In genomic region chr3:30199855-30200254, GRCh38 we compare ENCODE assay signal across 7 cellular contexts.
"Had no signal": no experiment of that assay in that cellular context is flagged by ENCODE, and none has a peak within 500 bp of the region (broad histone marks: within the 10 kb centered on the region; RNA-seq: fewer than 3 reads in every experiment).

No MANE protein-coding gene starts in this region.

- DNase-seq: cerebellar nuclear complex, mammary epithelial cell had no signal

- H3K9me3 ChIP-seq: ascending aorta, upper lobe of left lung had no signal

- ATAC-seq: activated CD8-positive, alpha-beta T cell treated with anti-CD3 and anti-CD28 coated beads for 36 hours; stimulated activated effector memory CD8-positive, alpha-beta T cell treated with anti-CD3 and anti-CD28 coated beads, Interleukin-12 subunit alpha, Interleukin-12 subunit beta, amount 100 ng/mL, for 72 hours had no signal

- H3K27me3 ChIP-seq: ascending aorta, upper lobe of left lung had no signal

- H3K36me3 ChIP-seq: ascending aorta, upper lobe of left lung, WERI-Rb-1 had no signal

- H3K4me3 ChIP-seq: upper lobe of left lung had no signal

- H3K27ac ChIP-seq: ascending aorta, upper lobe of left lung, WERI-Rb-1 had no signal
